Comparison of ENCODE assay signal across 14 cellular contexts in the genomic region with DNA sequence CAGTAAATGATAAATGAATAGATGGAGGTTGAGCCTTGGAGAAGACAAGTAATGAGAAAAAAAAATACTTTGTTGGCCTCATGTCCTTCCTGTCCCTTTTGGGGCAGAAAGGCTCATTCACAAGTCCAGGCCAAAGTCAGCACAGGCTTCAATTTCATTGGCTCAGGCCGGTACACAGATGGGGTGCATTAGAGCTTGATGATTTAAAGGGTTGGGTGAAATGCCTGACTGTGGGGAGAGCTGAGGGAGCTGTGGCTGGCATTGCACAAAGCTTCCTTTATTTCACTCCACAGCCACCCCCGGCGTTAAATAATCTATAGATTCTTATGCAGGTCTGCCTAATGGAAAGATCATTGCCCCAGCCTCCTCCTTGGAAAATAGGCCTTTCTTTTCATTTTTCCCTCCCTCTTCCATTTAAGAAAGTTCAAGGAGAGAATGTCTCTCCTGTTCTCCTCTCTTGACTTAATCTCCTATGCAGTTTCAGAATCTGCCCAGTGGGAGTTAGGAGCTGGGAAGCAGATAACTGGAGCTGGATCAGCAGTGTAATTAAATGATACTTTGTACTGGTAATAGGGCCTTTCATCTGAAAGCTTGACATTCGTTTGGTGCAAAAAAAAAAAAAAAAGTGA. TPM values are rescaled to one million over a fixed set of nuclear protein-coding genes. Genes with fewer than 3 reads are reported as not detected.
DNase-seq lines count a peak whose midpoint lies in the region; ATAC-seq and TF ChIP-seq lines count a peak whose summit lies in the region.
"Had no signal": no experiment of that assay in that cellular context is flagged by ENCODE, and none has a peak within 500 bp of the region (broad histone marks: within the 10 kb centered on the region; RNA-seq: fewer than 3 reads in every experiment).

No MANE protein-coding gene starts in this region.

- TF ChIP-seq CTCF in AG10803 (conservative IDR thresholded peaks at IDR 0.05; ENCODE audit: low read length) (no peak), left ventricle myocardium inferior (IDR thresholded peaks at IDR 0.05; ENCODE audit: borderline replicate concordance) (no peak), PC-9 (conservative IDR thresholded peaks at IDR 0.05) (no peak)

- CTCF ChIA-PET in PC-9 (lab: Charles Lee), result no interaction called here

- H3K36me3 ChIP-seq in left ventricle myocardium inferior (peaks cover 21% of the 10 kb centered on the region), PC-9 (ENCODE audit: low read depth) (no peaks in the 10 kb centered on the region)

- H3F3A ChIP-seq in PC-9 (ENCODE audit: insufficient read depth, low read depth), result peaks cover 5% of the 10 kb centered on the region

- no peaks in the 10 kb centered on the region for H4K20me1 ChIP-seq in PC-9 (ENCODE audit: insufficient read depth)

- intact Hi-C loops in left ventricle myocardium inferior (cut with micrococcal nuclease), result no loop called here
- intact Hi-C loops in PC-9 (cut with micrococcal nuclease; ENCODE audit: unreplicated experiment), result no loop called here

- DNase-seq in AG10803 (ENCODE audit: low read depth), result peak; percentile 72
- DNase-seq in anterior cingulate cortex (lab: John Stamatoyannopoulos, UW), result peak in 32 of 58 donors; percentile 5 to 78 (median 40)
- no peak for DNase-seq in left ventricle myocardium inferior
- peak; percentile 86 for DNase-seq in putamen (ENCODE audit: low spot score)
- DNase-seq in PC-9, result no peak
- DNase-seq in DMS153 (lab: John Stamatoyannopoulos, UW), result no peak
- no peak for DNase-seq in NCI-H187 treated with DMSO at 0.1 percent for 48 hours (lab: John Stamatoyannopoulos, UW)
- DNase-seq: activated CD8-positive, alpha-beta T cell treated with anti-CD3 and anti-CD28 coated beads, Interleukin-2, amount 10 ng/mL, durations not matched to agents 7 days and 5 days; immature natural killer cell; KG1; NCI-H1436; NCI-H526 treated with DMSO at 0.1 percent for 48 hours; transverse colon had no signal

- H3K4me3 ChIP-seq in AG10803 (ENCODE audit: low read length) (no peak overlapping the region), left ventricle myocardium inferior (no peak overlapping the region), PC-9 (no peak overlapping the region)
- H3K4me3 ChIP-seq: transverse colon had no signal

- H3K27me3 ChIP-seq in left ventricle myocardium inferior (ENCODE audit: low read depth) (no peaks in the 10 kb centered on the region), PC-9 (ENCODE audit: insufficient read depth, low read depth) (no peaks in the 10 kb centered on the region)
- H3K27me3 ChIP-seq: transverse colon had no signal

- POLR2A ChIA-PET in PC-9 (lab: Charles Lee; ENCODE audit: unreplicated experiment), result no interaction called here

- H3K9me3 ChIP-seq in left ventricle myocardium inferior (replicated peaks) (no peaks in the 10 kb centered on the region), PC-9 (ENCODE audit: insufficient read depth, low read depth) (no peaks in the 10 kb centered on the region)
- H3K9me3 ChIP-seq: transverse colon had no signal

- no peak for ATAC-seq in GM18868 (IDR thresholded peaks at IDR 0.05; ENCODE audit: unreplicated experiment)
- ATAC-seq: activated CD8-positive, alpha-beta T cell treated with anti-CD3 and anti-CD28 coated beads, Interleukin-2, amount 10 ng/mL, durations not matched to agents 7 days and 5 days had no signal

- H3K27ac ChIP-seq in left ventricle myocardium inferior (replicated peaks), result peak overlapping the region; percentile 58
- no peak overlapping the region for H3K27ac ChIP-seq in PC-9

- no peak overlapping the region for H3K4me2 ChIP-seq in PC-9

- no TSS peak for BruUV-seq in PC-9 (replicated peaks; lab: Mats Ljungman, UMichigan)

- no peak overlapping the region for H2AFZ ChIP-seq in PC-9

- no peaks in the 10 kb centered on the region for H3K9me2 ChIP-seq in PC-9 (ENCODE audit: insufficient read depth)

- H3K79me2 ChIP-seq in PC-9 (ENCODE audit: low read depth), result no peaks in the 10 kb centered on the region

- H3K4me1 ChIP-seq in left ventricle myocardium inferior (peaks cover 99% of the 10 kb centered on the region), PC-9 (replicated peaks; ENCODE audit: insufficient read depth) (peaks cover 5% of the 10 kb centered on the region)

RNA-seq across cellular contexts. Expression of a gene that starts 24.4 kb away (rescaled TPM):
- total RNA-seq in left ventricle myocardium inferior, result 36.3 TPM
- 11.6 and 12.9 TPM in 2 replicates for total RNA-seq in PC-9 (2021)

Comparison
In these comparisons a context has a peak if more than half of its experiments do, and no peak if none do; other contexts are left out.
1. DNase-seq: peak in AG10803 (single experiment), anterior cingulate cortex (32 of 58) and putamen (single experiment); none in left ventricle myocardium inferior (single experiment), PC-9 (0 of 2), DMS153 (single experiment) and NCI-H187 treated with DMSO at 0.1 percent for 48 hours (single experiment).